ENCODE assay signal across 8 cellular contexts in the genomic region with DNA sequence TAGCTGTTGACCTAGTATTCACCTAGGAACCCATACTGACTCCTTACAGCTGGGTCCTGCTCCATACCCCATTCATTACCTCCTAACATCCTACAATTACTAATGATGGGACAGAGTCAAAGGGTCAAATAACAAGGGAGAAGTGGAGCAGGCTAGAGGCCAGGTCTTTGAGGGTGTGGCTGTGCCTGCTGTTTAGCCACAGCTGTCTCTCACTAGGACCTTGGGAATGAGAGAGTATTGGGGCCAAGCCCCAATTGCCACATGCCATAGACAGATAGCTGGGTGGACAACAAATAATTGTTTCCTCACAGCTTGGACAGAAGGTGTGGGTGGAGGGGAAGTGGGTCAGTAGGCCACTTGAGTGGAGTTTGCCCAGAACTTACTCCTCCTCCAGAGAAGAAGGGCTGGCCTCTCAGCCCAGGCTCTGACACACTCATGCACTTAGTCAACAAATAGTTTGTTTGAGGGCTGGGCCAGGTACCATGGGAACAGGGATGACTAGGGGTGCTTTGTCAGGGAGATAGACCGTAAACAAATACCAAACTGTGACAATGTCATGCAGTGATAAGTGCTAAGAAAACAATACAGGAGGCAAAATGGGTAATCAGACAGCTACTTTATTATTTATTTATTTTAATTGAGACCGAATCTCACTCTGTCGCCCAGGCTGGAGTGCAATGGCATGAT. TPM values are rescaled to one million over a fixed set of nuclear protein-coding genes. Genes with fewer than 3 reads are reported as not detected.
DNase-seq lines count a peak whose midpoint lies in the region; ATAC-seq, FAIRE-seq and TF ChIP-seq lines count a peak whose summit lies in the region.

No MANE protein-coding gene starts in this region.

- no peak for TF ChIP-seq CTCF in activated CD8-positive, alpha-beta T cell treated with anti-CD3 and anti-CD28 coated beads for 36 hours (IDR thresholded peaks at IDR 0.05)
- TF ChIP-seq CTCF in foreskin keratinocyte (conservative IDR thresholded peaks at IDR 0.05) = no peak
- TF ChIP-seq CTCF in pancreas (IDR thresholded peaks at IDR 0.05) = no peak

- intact Hi-C loops in activated CD8-positive, alpha-beta T cell treated with anti-CD3 and anti-CD28 coated beads for 36 hours (cut with micrococcal nuclease) = no loop called here
- intact Hi-C loops in pancreas (cut with DNase I) = no loop called here

- WGBS in pancreas, 2 donors = 22 to 24% methylated on average over 3 of the region's 3 CpGs

- H3K4me3 ChIP-seq in pancreas = no peak overlapping the region

- H3K4me1 Mint-ChIP-seq in activated CD8-positive, alpha-beta T cell treated with anti-CD3 and anti-CD28 coated beads for 36 hours (ENCODE audit: low read depth) = peaks cover 23% of the 10 kb centered on the region

- H3K27ac ChIP-seq in foreskin keratinocyte = peak overlapping the region; percentile 82
- H3K27ac ChIP-seq in pancreas = peak overlapping the region; percentile 82 to 87 (median 85)

- ATAC-seq in activated CD8-positive, alpha-beta T cell treated with anti-CD3 and anti-CD28 coated beads for 36 hours = peak; percentile 90
- ATAC-seq in foreskin keratinocyte = peak; percentile 98
- peak; percentile 91 to 96 (median 94) for ATAC-seq in pancreas
- ATAC-seq in HG02759 (IDR thresholded peaks at IDR 0.05; ENCODE audit: unreplicated experiment) = no peak
- ATAC-seq in GM18498 (IDR thresholded peaks at IDR 0.05; ENCODE audit: unreplicated experiment) = no peak

- H3K27me3 Mint-ChIP-seq in activated CD8-positive, alpha-beta T cell treated with anti-CD3 and anti-CD28 coated beads for 36 hours = no peaks in the 10 kb centered on the region

- no peak for TF ChIP-seq POLR2A in GM12892 (IDR thresholded peaks at IDR 0.05; ENCODE audit: low read depth, low read length)

- H3K9me3 Mint-ChIP-seq in activated CD8-positive, alpha-beta T cell treated with anti-CD3 and anti-CD28 coated beads for 36 hours = no peaks in the 10 kb centered on the region

- FAIRE-seq in HTR-8/SVneo (lab: Jason Lieb, UNC) (peak; percentile 83), pancreas (lab: Jason Lieb, UNC) (peak; percentile 51), GM12892 (lab: Jason Lieb, UNC) (no peak)

- no peaks in the 10 kb centered on the region for H3K9me3 ChIP-seq in pancreas

- CTCF ChIA-PET in activated CD8-positive, alpha-beta T cell treated with anti-CD3 and anti-CD28 coated beads for 36 hours (lab: Charles Lee) = interaction anchor here (0.9 to 1.3 kb wide), 3 partner anchors 26 to 85 kb away, joined by 3 to 4 read pairs (median 4); no protein-coding TSS in a partner anchor

- POLR2A ChIA-PET in activated CD8-positive, alpha-beta T cell treated with anti-CD3 and anti-CD28 coated beads for 36 hours (lab: Charles Lee) = interaction anchor here (0.6 to 1.3 kb wide), 3 partner anchors 9 to 161 kb away, joined by 3 to 4 read pairs (median 4); partner anchors contain the start of gene CENPT

- H3K27me3 ChIP-seq in foreskin keratinocyte = no peaks in the 10 kb centered on the region
- no peaks in the 10 kb centered on the region for H3K27me3 ChIP-seq in pancreas

- peaks cover 21% of the 10 kb centered on the region for H3K4me1 ChIP-seq in foreskin keratinocyte
- H3K4me1 ChIP-seq in pancreas = peaks cover 29 to 36% (median 32%) of the 10 kb centered on the region in 3 donors

- no peak overlapping the region for H3K4me3 Mint-ChIP-seq in activated CD8-positive, alpha-beta T cell treated with anti-CD3 and anti-CD28 coated beads for 36 hours

- DNase-seq in CD1c-positive myeloid dendritic cell (ENCODE audit: extremely low spot score) (peak; percentile 98), HTR-8/SVneo (ENCODE audit: insufficient read length, low spot score) (peak; percentile 78), foreskin keratinocyte (peak; percentile 88 to 95), pancreas (peak; percentile 63 to 86 (median 82)), GM12892 (ENCODE audit: insufficient read length) (no peak)
- peak; percentile 38 for DNase-seq in activated CD8-positive, alpha-beta T cell treated with anti-CD3 and anti-CD28 coated beads for 36 hours

- H3K36me3 Mint-ChIP-seq in activated CD8-positive, alpha-beta T cell treated with anti-CD3 and anti-CD28 coated beads for 36 hours (ENCODE audit: low read depth) = peaks cover 13% of the 10 kb centered on the region

- H3K27ac Mint-ChIP-seq in activated CD8-positive, alpha-beta T cell treated with anti-CD3 and anti-CD28 coated beads for 36 hours = peak overlapping the region; percentile 14

- no peaks in the 10 kb centered on the region for H3K36me3 ChIP-seq in pancreas

RNA-seq across cellular contexts. Expression of gene CENPT, which starts 10.2 kb away (rescaled TPM):
- 10 to 100 TPM; 40.4 to 42.2 TPM for total RNA-seq in activated CD8-positive, alpha-beta T cell treated with anti-CD3 and anti-CD28 coated beads for 36 hours
- total RNA-seq in foreskin keratinocyte (30.5 and 36.1 TPM in 2 replicates), pancreas (10 to 100 TPM; 19.6 to 37.0 (median 27.7) TPM)
- polyA plus RNA-seq in foreskin keratinocyte (36.7 and 37.5 TPM in 2 replicates), pancreas (100 to 1,000 TPM; 142 to 143 TPM)
- polyA plus RNA-seq in GM12892 (2012; ENCODE audit: missing spikeins) = 23.0 TPM

RNA-seq across cellular contexts. Expression of gene NUTF2, which starts 11.0 kb away (rescaled TPM):
- 100 to 1,000 TPM; 152 to 157 TPM for total RNA-seq in activated CD8-positive, alpha-beta T cell treated with anti-CD3 and anti-CD28 coated beads for 36 hours
- total RNA-seq in foreskin keratinocyte (218 and 225 TPM in 2 replicates), pancreas (10 to 100 TPM; 25.8 to 51.4 (median 36.5) TPM)
- polyA plus RNA-seq in foreskin keratinocyte (257 and 263 TPM in 2 replicates), pancreas (10 to 100 TPM; 63.0 to 69.1 TPM)
- 131 TPM for polyA plus RNA-seq in GM12892 (2012; ENCODE audit: missing spikeins)

RNA-seq across cellular contexts. Expression of gene EDC4, which starts 15.2 kb away (rescaled TPM):
- total RNA-seq in activated CD8-positive, alpha-beta T cell treated with anti-CD3 and anti-CD28 coated beads for 36 hours = 10 to 100 TPM; 78.7 to 90.9 TPM
- total RNA-seq in foreskin keratinocyte (52.4 and 53.6 TPM in 2 replicates), pancreas (10 to 100 TPM; 20.2 to 37.0 (median 23.4) TPM)
- polyA plus RNA-seq in foreskin keratinocyte (34.1 and 39.6 TPM in 2 replicates), pancreas (10 to 100 TPM; 59.1 to 66.2 TPM)
- polyA plus RNA-seq in GM12892 (2012; ENCODE audit: missing spikeins) = 46.5 TPM

RNA-seq across cellular contexts. Expression of gene THAP11, which starts 15.6 kb away (rescaled TPM):
- 10 to 100 TPM; 40.6 to 40.7 TPM for total RNA-seq in activated CD8-positive, alpha-beta T cell treated with anti-CD3 and anti-CD28 coated beads for 36 hours
- total RNA-seq in foreskin keratinocyte (23.6 and 28.1 TPM in 2 replicates), pancreas (10 to 100 TPM; 10.9 to 16.5 (median 14.3) TPM)
- polyA plus RNA-seq in foreskin keratinocyte (25.9 and 32.1 TPM in 2 replicates), pancreas (10 to 100 TPM in 1 of 2 donors, 1 to 10 TPM in 1; 5.1 to 13.7 TPM)
- 14.4 TPM for polyA plus RNA-seq in GM12892 (2012; ENCODE audit: missing spikeins)

RNA-seq across cellular contexts. Expression of gene NRN1L, which starts 27.0 kb away (rescaled TPM):
- total RNA-seq in activated CD8-positive, alpha-beta T cell treated with anti-CD3 and anti-CD28 coated beads for 36 hours = under 1 TPM in 1 of 2 experiments, not detected in 1; 0.83 TPM
- total RNA-seq in foreskin keratinocyte (not detected in 2 replicates), pancreas (under 1 TPM in 3 of 6 donors, not detected in 3; 0.34 to 0.67 (median 0.40) TPM)
- polyA plus RNA-seq in foreskin keratinocyte (0.11 TPM in 1 of 2 replicates, not detected in the other), pancreas (1 to 10 TPM; 2.7 to 4.2 TPM)
- 0.51 TPM for polyA plus RNA-seq in GM12892 (2012; ENCODE audit: missing spikeins)

Comparison
In these comparisons a context has a peak if more than half of its experiments do, and no peak if none do; other contexts are left out.
1. ATAC-seq: peak in activated CD8-positive, alpha-beta T cell treated with anti-CD3 and anti-CD28 coated beads for 36 hours (single experiment), foreskin keratinocyte (single experiment) and pancreas (4 of 4); none in HG02759 (single experiment) and GM18498 (single experiment).